ENCODE assay signal across 15 cellular contexts in genomic region chr4:177297781-177298391, GRCh38. TPM values are rescaled to one million over a fixed set of nuclear protein-coding genes. Genes with fewer than 3 reads are reported as not detected.
"Had no signal": no experiment of that assay in that cellular context is flagged by ENCODE, and none has a peak within 500 bp of the region (broad histone marks: within the 10 kb centered on the region; RNA-seq: fewer than 3 reads in every experiment).

No MANE protein-coding gene starts in this region.

- H3K27ac ChIP-seq: colonic mucosa, gastroesophageal sphincter, sigmoid colon, skin epidermis had no signal

- H3K36me3 ChIP-seq: colonic mucosa, gastroesophageal sphincter, sigmoid colon had no signal

- H3K4me3 Mint-ChIP-seq: naive thymus-derived CD8-positive, alpha-beta T cell had no signal

- H3K27me3 ChIP-seq: colonic mucosa, gastroesophageal sphincter, sigmoid colon had no signal

- DNase-seq: colonic mucosa; effector CD8-positive, alpha-beta T cell; glutamatergic neuron; islet precursor cell; mammary epithelial cell; naive thymus-derived CD8-positive, alpha-beta T cell; posterior cingulate gyrus; sigmoid colon; stimulated activated CD4-positive, alpha-beta T cell treated with anti-CD3 and anti-CD28 coated beads, Interleukin-12 subunit alpha, Interleukin-12 subunit beta, amount 100 ng/mL, for 4 hours; stimulated activated naive CD4-positive, alpha-beta T cell treated with Interleukin-2 at 50 U/mL for 16 hours; trophoblast cell had no signal

- FAIRE-seq: endometrium had no signal

- H3K27ac Mint-ChIP-seq: naive thymus-derived CD8-positive, alpha-beta T cell had no signal

- H3K4me3 ChIP-seq: colonic mucosa, gastroesophageal sphincter, sigmoid colon, skin epidermis had no signal

- H3K4me1 ChIP-seq: colonic mucosa, gastroesophageal sphincter, sigmoid colon had no signal

- H3K4me1 Mint-ChIP-seq: naive thymus-derived CD8-positive, alpha-beta T cell had no signal

- H3K9me3 ChIP-seq: colonic mucosa had no signal

RNA-seq across cellular contexts. Expression of gene NEIL3, which starts 11.8 kb away (rescaled TPM):
- total RNA-seq: naive thymus-derived CD8-positive, alpha-beta T cell had no signal
- polyA plus RNA-seq: naive thymus-derived CD8-positive, alpha-beta T cell; urinary bladder had no signal
